In the genomic region with DNA sequence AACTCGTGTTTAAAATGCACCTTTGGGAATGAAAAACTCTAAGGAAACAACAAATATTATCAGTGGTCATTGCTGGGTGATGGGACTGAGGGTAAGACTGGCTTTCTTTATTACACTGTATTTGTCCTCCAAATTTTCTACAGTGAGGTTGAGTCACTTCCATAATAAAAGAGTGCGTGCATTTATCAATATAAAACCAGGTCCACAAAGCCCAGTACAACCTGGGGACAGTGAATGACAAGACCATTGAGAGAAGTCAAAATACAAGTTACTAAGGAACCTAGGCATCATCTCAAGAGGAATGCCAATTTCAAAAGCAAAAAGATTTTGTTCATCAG, we compare ENCODE assay signal across 8 cellular contexts.
A peak's percentile ranks its signal among the peaks of the same experiment; 100 is the strongest.
DNase-seq lines count a peak whose midpoint lies in the region; ATAC-seq lines count a peak whose summit lies in the region.

No MANE protein-coding gene starts in this region.

- H3K9me3 ChIP-seq in iPS-18a (ENCODE audit: control insufficient read depth, low read depth, low read length): peaks cover 12% of the 10 kb centered on the region
- no peaks in the 10 kb centered on the region for H3K9me3 ChIP-seq in thymus (ENCODE audit: control insufficient read depth)

- peak overlapping the region; percentile 61 for H3K4me3 ChIP-seq in iPS-18a (ENCODE audit: low read length)
- peak overlapping the region; percentile 60 for H3K4me3 ChIP-seq in thymus (ENCODE audit: low read length)

- H3K9ac ChIP-seq in iPS-18a (ENCODE audit: low read length): no peak overlapping the region

- WGBS in thymus: 27% methylated on average over 2 of the region's 2 CpGs

- no peaks in the 10 kb centered on the region for H3K9me3 Mint-ChIP-seq in activated naive CD4-positive, alpha-beta T cell treated with anti-CD3 and anti-CD28 coated beads for 36 hours
- H3K9me3 Mint-ChIP-seq in activated CD4-positive, alpha-beta memory T cell treated with anti-CD3 and anti-CD28 coated beads for 36 hours: no peaks in the 10 kb centered on the region

- intact Hi-C loops in activated naive CD4-positive, alpha-beta T cell treated with anti-CD3 and anti-CD28 coated beads for 36 hours (cut with micrococcal nuclease): loop anchor here (1.0 to 10.0 kb wide), 5 partner anchors 368 to 834 kb away; partner anchors contain the start of genes KANTR and MAGED1
- intact Hi-C loops in activated CD4-positive, alpha-beta memory T cell treated with anti-CD3 and anti-CD28 coated beads for 36 hours (cut with micrococcal nuclease): loop anchor here (2.0 to 10.0 kb wide), 3 partner anchors 369 to 646 kb away; partner anchors contain the start of genes CENPVL3 and MAGED1

- no peak for DNase-seq in activated naive CD4-positive, alpha-beta T cell treated with anti-CD3 and anti-CD28 coated beads for 36 hours
- no peak for DNase-seq in activated naive CD4-positive, alpha-beta T cell treated with anti-CD3 and anti-CD28 coated beads, Interleukin-2, amount 50 U/mL, for 16 hours
- no peak for DNase-seq in activated CD4-positive, alpha-beta memory T cell treated with anti-CD3 and anti-CD28 coated beads for 36 hours
- DNase-seq in activated CD4-positive, alpha-beta T cell treated with anti-CD3 and anti-CD28 coated beads for 48 hours: no peak
- no peak for DNase-seq in NOMO-1 treated with DMSO at 0.1 percent for 48 hours (lab: John Stamatoyannopoulos, UW; ENCODE audit: unreplicated experiment)

- H3K27me3 ChIP-seq in iPS-18a (ENCODE audit: control insufficient read depth, insufficient read depth, low read length) (no peaks in the 10 kb centered on the region), thymus (ENCODE audit: control insufficient read depth, insufficient read depth) (no peaks in the 10 kb centered on the region)

- H3K4me1 Mint-ChIP-seq in activated naive CD4-positive, alpha-beta T cell treated with anti-CD3 and anti-CD28 coated beads for 36 hours (ENCODE audit: low read depth): peaks cover 1% of the 10 kb centered on the region
- peaks cover 13% of the 10 kb centered on the region for H3K4me1 Mint-ChIP-seq in activated CD4-positive, alpha-beta memory T cell treated with anti-CD3 and anti-CD28 coated beads for 36 hours (ENCODE audit: low read depth)

- ATAC-seq in HG02763 (IDR thresholded peaks at IDR 0.05; ENCODE audit: unreplicated experiment): no peak

- peak overlapping the region; percentile 98 for H3K27ac Mint-ChIP-seq in activated naive CD4-positive, alpha-beta T cell treated with anti-CD3 and anti-CD28 coated beads for 36 hours
- H3K27ac Mint-ChIP-seq in activated CD4-positive, alpha-beta memory T cell treated with anti-CD3 and anti-CD28 coated beads for 36 hours: peak overlapping the region; percentile 99

- H3K4me1 ChIP-seq in iPS-18a (ENCODE audit: control insufficient read depth, low read depth, low read length) (no peaks in the 10 kb centered on the region), thymus (ENCODE audit: control insufficient read depth, insufficient read depth, low read length) (no peaks in the 10 kb centered on the region)

- peak overlapping the region; percentile 90 for H3K4me3 Mint-ChIP-seq in activated naive CD4-positive, alpha-beta T cell treated with anti-CD3 and anti-CD28 coated beads for 36 hours
- H3K4me3 Mint-ChIP-seq in activated CD4-positive, alpha-beta memory T cell treated with anti-CD3 and anti-CD28 coated beads for 36 hours: peak overlapping the region; percentile 93

- H3K27ac ChIP-seq in iPS-18a (ENCODE audit: low read length) (no peak overlapping the region), thymus (ENCODE audit: low read depth) (no peak overlapping the region)

- POLR2A ChIA-PET in activated CD4-positive, alpha-beta memory T cell treated with anti-CD3 and anti-CD28 coated beads for 36 hours (lab: Charles Lee): no interaction called here

- H3K36me3 ChIP-seq in iPS-18a (ENCODE audit: control insufficient read depth, low read depth, low read length): no peaks in the 10 kb centered on the region
- H3K36me3 ChIP-seq in thymus (ENCODE audit: control insufficient read depth, insufficient read depth): no peaks in the 10 kb centered on the region

- CTCF ChIA-PET in activated naive CD4-positive, alpha-beta T cell treated with anti-CD3 and anti-CD28 coated beads for 36 hours (lab: Charles Lee): interaction anchor here (1.0 kb wide), 2 partner anchors 619 to 653 kb away, joined by 3 read pairs; no protein-coding TSS in a partner anchor
- CTCF ChIA-PET in activated CD4-positive, alpha-beta memory T cell treated with anti-CD3 and anti-CD28 coated beads for 36 hours (lab: Charles Lee): interaction anchor here (1.1 kb wide), 1 partner anchor 648 kb away, joined by 5 read pairs; no protein-coding TSS in a partner anchor

- peaks cover 2% of the 10 kb centered on the region for H3K27me3 Mint-ChIP-seq in activated naive CD4-positive, alpha-beta T cell treated with anti-CD3 and anti-CD28 coated beads for 36 hours (ENCODE audit: low read depth)
- H3K27me3 Mint-ChIP-seq in activated CD4-positive, alpha-beta memory T cell treated with anti-CD3 and anti-CD28 coated beads for 36 hours: peaks cover 8% of the 10 kb centered on the region

- no peaks in the 10 kb centered on the region for H3K36me3 Mint-ChIP-seq in activated naive CD4-positive, alpha-beta T cell treated with anti-CD3 and anti-CD28 coated beads for 36 hours (ENCODE audit: low read depth)
- no peaks in the 10 kb centered on the region for H3K36me3 Mint-ChIP-seq in activated CD4-positive, alpha-beta memory T cell treated with anti-CD3 and anti-CD28 coated beads for 36 hours
